ENCODE assay signal across 17 cellular contexts in genomic region chr6:145960918-145961604, GRCh38. TPM values are rescaled to one million over a fixed set of nuclear protein-coding genes. Genes with fewer than 3 reads are reported as not detected.
DNase-seq lines count a peak whose midpoint lies in the region; ATAC-seq and TF ChIP-seq lines count a peak whose summit lies in the region.
"Had no signal": no experiment of that assay in that cellular context is flagged by ENCODE, and none has a peak within 500 bp of the region (broad histone marks: within the 10 kb centered on the region; RNA-seq: fewer than 3 reads in every experiment).

No MANE protein-coding gene starts in this region.

- peaks cover 4% of the 10 kb centered on the region for H3K4me1 ChIP-seq in right cardiac atrium (ENCODE audit: control insufficient read depth, insufficient read depth, low read length)
- peaks cover 61% of the 10 kb centered on the region for H3K4me1 ChIP-seq in left ventricle myocardium inferior
- H3K4me1 ChIP-seq in hepatocyte (ENCODE audit: insufficient read depth): peaks cover 19% of the 10 kb centered on the region
- H3K4me1 ChIP-seq in mucosa of descending colon (ENCODE audit: low read depth): peaks cover 5% of the 10 kb centered on the region

- H3K27ac ChIP-seq in right cardiac atrium (ENCODE audit: low read length) (no peak overlapping the region), left ventricle myocardium inferior (replicated peaks) (no peak overlapping the region), hepatocyte (no peak overlapping the region)
- H3K27ac ChIP-seq: PC-9, vagina had no signal

- H3K27me3 ChIP-seq in right cardiac atrium (ENCODE audit: control insufficient read depth, insufficient read depth): no peaks in the 10 kb centered on the region
- no peaks in the 10 kb centered on the region for H3K27me3 ChIP-seq in left ventricle myocardium inferior (ENCODE audit: low read depth)
- no peaks in the 10 kb centered on the region for H3K27me3 ChIP-seq in hepatocyte
- H3K27me3 ChIP-seq: vagina had no signal

- intact Hi-C loops in right cardiac atrium (cut with DNase I): loop anchor here in 1 of 4 donors (10.0 kb wide), 1 partner anchor 584 kb away; the partner anchor contains the start of gene RAB32
- intact Hi-C loops in left ventricle myocardium inferior (cut with micrococcal nuclease): no loop called here
- intact Hi-C loops in activated T-helper 2 cell treated with anti-CD3 and anti-CD28 coated beads, Interferon-gamma antibody, Interleukin-2, Interleukin-4, amounts not matched to agents 10 μg/mL and 5 μg/mL and 100 μg/mL, durations not matched to agents 14 hours and 24 hours and 36 hours (cut with micrococcal nuclease): loop anchor here (5.0 to 10.0 kb wide), 3 partner anchors 34 to 1244 kb away; partner anchors contain the start of gene STXBP5
- intact Hi-C loops in mucosa of descending colon (cut with DNase I, micrococcal nuclease): no loop called here

- peaks cover 9% of the 10 kb centered on the region for H3K36me3 Mint-ChIP-seq in activated T-helper 2 cell treated with anti-CD3 and anti-CD28 coated beads, Interferon-gamma antibody, Interleukin-2, Interleukin-4, amounts not matched to agents 10 μg/mL and 5 μg/mL and 100 μg/mL, durations not matched to agents 14 hours and 24 hours and 36 hours (ENCODE audit: low read depth)
- H3K36me3 Mint-ChIP-seq: stimulated activated memory B cell treated with anti-CD40 and anti-IgM and Interleukin-4, amounts not matched to agents 10 μg/mL and 1 μg/mL and 100 μg/mL, for 72 hours had no signal

- ATAC-seq in right cardiac atrium (no peak), mucosa of descending colon (no peak)
- ATAC-seq: HCT116; stimulated activated memory B cell treated with anti-CD40 and anti-IgM and Interleukin-4, amounts not matched to agents 10 μg/mL and 1 μg/mL and 100 μg/mL, for 72 hours had no signal

- H4K20me1 ChIP-seq in hepatocyte (ENCODE audit: insufficient read depth, poor library complexity, severe bottlenecking): no peaks in the 10 kb centered on the region

- peaks cover 80% of the 10 kb centered on the region for H3K79me2 ChIP-seq in hepatocyte

- H3K4me3 ChIP-seq in right cardiac atrium (ENCODE audit: low read length): no peak overlapping the region
- H3K4me3 ChIP-seq in left ventricle myocardium inferior: no peak overlapping the region
- H3K4me3 ChIP-seq in hepatocyte: no peak overlapping the region
- H3K4me3 ChIP-seq in mucosa of descending colon: no peak overlapping the region
- H3K4me3 ChIP-seq: vagina had no signal

- peak; percentile 24 to 71 (median 67) for DNase-seq in right cardiac atrium
- no peak for DNase-seq in left ventricle myocardium inferior
- peak; percentile 68 for DNase-seq in astrocyte of the hippocampus (ENCODE audit: low read depth, low spot score)
- no peak for DNase-seq in hepatocyte (ENCODE audit: low spot score)
- DNase-seq in activated T-helper 2 cell treated with anti-CD3 and anti-CD28 coated beads, Interferon-gamma antibody, Interleukin-2, Interleukin-4, amounts not matched to agents 10 μg/mL and 5 μg/mL and 100 μg/mL, durations not matched to agents 14 hours and 24 hours and 36 hours (ENCODE audit: low spot score): no peak
- no peak for DNase-seq in GM20000 (ENCODE audit: low spot score)
- no peak for DNase-seq in central memory CD4-positive, alpha-beta T cell
- DNase-seq in mucosa of descending colon: no peak
- DNase-seq: ACHN; activated naive CD4-positive, alpha-beta T cell treated with Interleukin-2 at 50 U/mL for 16 hours; NCI-H187; NCI-H526; nephron progenitor cell; PC-9 had no signal

- H3K4me1 Mint-ChIP-seq in activated T-helper 2 cell treated with anti-CD3 and anti-CD28 coated beads, Interferon-gamma antibody, Interleukin-2, Interleukin-4, amounts not matched to agents 10 μg/mL and 5 μg/mL and 100 μg/mL, durations not matched to agents 14 hours and 24 hours and 36 hours (ENCODE audit: low read depth): peaks cover 32% of the 10 kb centered on the region

- WGBS in right cardiac atrium: 70% methylated on average over 9 of the region's 9 CpGs
- 96% methylated on average over 9 of the region's 9 CpGs for WGBS in hepatocyte (ENCODE audit: low lambda C conversion rate, missing lambda C conversion rate)

- H3K36me3 ChIP-seq in left ventricle myocardium inferior (no peaks in the 10 kb centered on the region), hepatocyte (replicated peaks; ENCODE audit: insufficient read depth, low read depth) (no peaks in the 10 kb centered on the region), mucosa of descending colon (ENCODE audit: low read depth) (no peaks in the 10 kb centered on the region)
- H3K36me3 ChIP-seq: vagina had no signal

- no peak overlapping the region for H3K27ac Mint-ChIP-seq in activated T-helper 2 cell treated with anti-CD3 and anti-CD28 coated beads, Interferon-gamma antibody, Interleukin-2, Interleukin-4, amounts not matched to agents 10 μg/mL and 5 μg/mL and 100 μg/mL, durations not matched to agents 14 hours and 24 hours and 36 hours
- H3K27ac Mint-ChIP-seq: stimulated activated memory B cell treated with anti-CD40 and anti-IgM and Interleukin-4, amounts not matched to agents 10 μg/mL and 1 μg/mL and 100 μg/mL, for 72 hours had no signal

- TF ChIP-seq CTCF in left ventricle myocardium inferior (IDR thresholded peaks at IDR 0.05; ENCODE audit: borderline replicate concordance) (no peak), hepatocyte (IDR thresholded peaks at IDR 0.05; ENCODE audit: poor library complexity) (no peak), GM20000 (IDR thresholded peaks at IDR 0.05; ENCODE audit: extremely low read depth, missing control alignments) (no peak), mucosa of descending colon (IDR thresholded peaks at IDR 0.05) (no peak)

- H3K9me2 ChIP-seq in hepatocyte (replicated peaks; ENCODE audit: insufficient read depth): no peaks in the 10 kb centered on the region

- H3K9me3 ChIP-seq in right cardiac atrium (ENCODE audit: control insufficient read depth, low read length) (no peaks in the 10 kb centered on the region), left ventricle myocardium inferior (replicated peaks) (peaks cover 8% of the 10 kb centered on the region), hepatocyte (ENCODE audit: low read depth) (no peaks in the 10 kb centered on the region), mucosa of descending colon (no peaks in the 10 kb centered on the region)
- H3K9me3 ChIP-seq: vagina had no signal

- no peaks in the 10 kb centered on the region for H3K9me3 Mint-ChIP-seq in activated T-helper 2 cell treated with anti-CD3 and anti-CD28 coated beads, Interferon-gamma antibody, Interleukin-2, Interleukin-4, amounts not matched to agents 10 μg/mL and 5 μg/mL and 100 μg/mL, durations not matched to agents 14 hours and 24 hours and 36 hours
- H3K9me3 Mint-ChIP-seq: stimulated activated memory B cell treated with anti-CD40 and anti-IgM and Interleukin-4, amounts not matched to agents 10 μg/mL and 1 μg/mL and 100 μg/mL, for 72 hours had no signal

- peak overlapping the region; percentile 75 for H3K4me2 ChIP-seq in hepatocyte

- no peak overlapping the region for H3K4me3 Mint-ChIP-seq in activated T-helper 2 cell treated with anti-CD3 and anti-CD28 coated beads, Interferon-gamma antibody, Interleukin-2, Interleukin-4, amounts not matched to agents 10 μg/mL and 5 μg/mL and 100 μg/mL, durations not matched to agents 14 hours and 24 hours and 36 hours (ENCODE audit: low read depth)
- H3K4me3 Mint-ChIP-seq: stimulated activated memory B cell treated with anti-CD40 and anti-IgM and Interleukin-4, amounts not matched to agents 10 μg/mL and 1 μg/mL and 100 μg/mL, for 72 hours had no signal

- H2AFZ ChIP-seq in hepatocyte: no peak overlapping the region
- H2AFZ ChIP-seq: PC-9 had no signal

- no peaks in the 10 kb centered on the region for H3K27me3 Mint-ChIP-seq in activated T-helper 2 cell treated with anti-CD3 and anti-CD28 coated beads, Interferon-gamma antibody, Interleukin-2, Interleukin-4, amounts not matched to agents 10 μg/mL and 5 μg/mL and 100 μg/mL, durations not matched to agents 14 hours and 24 hours and 36 hours (ENCODE audit: low read depth)
- H3K27me3 Mint-ChIP-seq: stimulated activated memory B cell treated with anti-CD40 and anti-IgM and Interleukin-4, amounts not matched to agents 10 μg/mL and 1 μg/mL and 100 μg/mL, for 72 hours had no signal

RNA-seq across cellular contexts. Expression of gene SHPRH, which starts 3.1 kb away (rescaled TPM):
- total RNA-seq in right cardiac atrium: 10 to 100 TPM; 11.9 to 15.1 (median 13.7) TPM
- 3.5 TPM for polyA plus RNA-seq in right cardiac atrium
- total RNA-seq in left ventricle myocardium inferior: 10.0 TPM
- total RNA-seq in hepatocyte: 23.8 and 24.4 TPM in 2 replicates
- polyA plus RNA-seq in hepatocyte: 10.7 and 13.0 TPM in 2 replicates
- 17.9 and 19.2 TPM in 2 replicates for total RNA-seq in activated T-helper 2 cell treated with anti-CD3 and anti-CD28 coated beads, Interferon-gamma antibody, Interleukin-2, Interleukin-4, amounts not matched to agents 10 μg/mL and 5 μg/mL and 100 μg/mL, durations not matched to agents 14 hours and 24 hours and 36 hours
- 10 to 100 TPM; 12.8 to 24.3 (median 16.7) TPM for total RNA-seq in mucosa of descending colon

Comparison
In these comparisons a context has a peak if more than half of its experiments do, and no peak if none do; other contexts are left out.
1. DNase-seq: peak in right cardiac atrium (3 of 3) and astrocyte of the hippocampus (single experiment); none in left ventricle myocardium inferior (single experiment), hepatocyte (single experiment), activated T-helper 2 cell treated with anti-CD3 and anti-CD28 coated beads, Interferon-gamma antibody, Interleukin-2, Interleukin-4, amounts not matched to agents 10 μg/mL and 5 μg/mL and 100 μg/mL, durations not matched to agents 14 hours and 24 hours and 36 hours (single experiment), GM20000 (single experiment), central memory CD4-positive, alpha-beta T cell (single experiment) and mucosa of descending colon (0 of 3).